13 cellular contexts compared by ENCODE assay signal in genomic region chr5:59125961-59126360, GRCh38.
DNase-seq lines count a peak whose midpoint lies in the region; ATAC-seq and TF ChIP-seq lines count a peak whose summit lies in the region.
"Had no signal": no experiment of that assay in that cellular context is flagged by ENCODE, and none has a peak within 500 bp of the region (broad histone marks: within the 10 kb centered on the region; RNA-seq: fewer than 3 reads in every experiment).

No MANE protein-coding gene starts in this region.

- no peaks in the 10 kb centered on the region for H3K9me3 ChIP-seq in KOPT-K1 (ENCODE audit: insufficient read depth, low read length, poor library complexity, severe bottlenecking)
- no peaks in the 10 kb centered on the region for H3K9me3 ChIP-seq in psoas muscle
- H3K9me3 ChIP-seq: HAP-1 had no signal

- H2AFZ ChIP-seq in ACC112 (ENCODE audit: low read length, unreplicated experiment): peak overlapping the region; percentile 39

- peak; percentile 16 for DNase-seq in fibroblast of the aortic adventitia (ENCODE audit: low read depth)
- DNase-seq in psoas muscle: no peak
- DNase-seq in DMS153 treated with DMSO at 0.1 percent for 48 hours (lab: John Stamatoyannopoulos, UW; ENCODE audit: unreplicated experiment): no peak
- no peak for DNase-seq in stimulated activated CD4-positive, alpha-beta T cell treated with anti-CD3 and anti-CD28 coated beads, Interleukin-4, amount 100 ng/mL, for 1 hour
- no peak for DNase-seq in NCI-H1048 (lab: John Stamatoyannopoulos, UW)
- DNase-seq: activated B cell treated with CpG ODN at 0.5 μM for 24 hours; activated T-cell treated with anti-CD3 and anti-CD28 coated beads, Interleukin-2, amount 50 U/mL, for 4 hours; AML-193; NCI-H345 had no signal

- intact Hi-C loops in psoas muscle (cut with DNase I): loop anchor here in 1 of 2 donors (10.0 kb wide), 1 partner anchor 49 kb away; no protein-coding TSS in a partner anchor

- H3K36me3 ChIP-seq in ACC112 (ENCODE audit: insufficient read depth, low read length): no peaks in the 10 kb centered on the region
- H3K36me3 ChIP-seq in KOPT-K1 (ENCODE audit: insufficient read depth, low read length): no peaks in the 10 kb centered on the region
- no peaks in the 10 kb centered on the region for H3K36me3 ChIP-seq in psoas muscle (ENCODE audit: insufficient read depth in 1 of 2, low read depth in 1 of 2)
- H3K36me3 ChIP-seq: HAP-1 had no signal

- peak overlapping the region; percentile 66 for H3K4me3 ChIP-seq in ACC112 (ENCODE audit: low read depth, low read length)
- H3K4me3 ChIP-seq in fibroblast of the aortic adventitia (ENCODE audit: low read depth, low read length): no peak overlapping the region
- peak overlapping the region; percentile 56 for H3K4me3 ChIP-seq in psoas muscle
- H3K4me3 ChIP-seq: HAP-1 had no signal

- H3K27me3 ChIP-seq in ACC112 (ENCODE audit: insufficient read depth, low read length) (no peaks in the 10 kb centered on the region), psoas muscle (ENCODE audit: insufficient read depth in 3 of 3, low read length in 2 of 3) (no peaks in the 10 kb centered on the region)

- H3K79me2 ChIP-seq in ACC112 (ENCODE audit: control insufficient read depth, insufficient read depth, low read length, unreplicated experiment): no peaks in the 10 kb centered on the region

- peak overlapping the region; percentile 94 for H3K27ac ChIP-seq in ACC112 (ENCODE audit: low read depth, low read length)
- H3K27ac ChIP-seq in KOPT-K1 (ENCODE audit: low read depth, low read length, poor library complexity, severe bottlenecking): peak overlapping the region; percentile 66
- peak overlapping the region; percentile 84 for H3K27ac ChIP-seq in psoas muscle

- ATAC-seq in psoas muscle (no peak), GM19035 (IDR thresholded peaks at IDR 0.05; ENCODE audit: unreplicated experiment) (no peak)
- ATAC-seq: activated T-cell treated with anti-CD3 and anti-CD28 coated beads, Interleukin-2, amount 50 U/mL, for 4 hours had no signal

- no peak for TF ChIP-seq CTCF in fibroblast of the aortic adventitia (IDR thresholded peaks at IDR 0.05; ENCODE audit: insufficient read depth, low read length)
- no peak for TF ChIP-seq CTCF in psoas muscle (IDR thresholded peaks at IDR 0.05)

- WGBS in psoas muscle, 3 donors: 32 to 64% (median 44%) methylated on average over 2 of the region's 2 CpGs

- H3K4me1 ChIP-seq in ACC112 (ENCODE audit: control insufficient read depth, insufficient read depth, low read length, unreplicated experiment): peaks cover 38% of the 10 kb centered on the region
- H3K4me1 ChIP-seq in psoas muscle: peaks cover 76% of the 10 kb centered on the region
- H3K4me1 ChIP-seq: HAP-1 had no signal
